ENCODE assay signal across 22 cellular contexts in the genomic region with DNA sequence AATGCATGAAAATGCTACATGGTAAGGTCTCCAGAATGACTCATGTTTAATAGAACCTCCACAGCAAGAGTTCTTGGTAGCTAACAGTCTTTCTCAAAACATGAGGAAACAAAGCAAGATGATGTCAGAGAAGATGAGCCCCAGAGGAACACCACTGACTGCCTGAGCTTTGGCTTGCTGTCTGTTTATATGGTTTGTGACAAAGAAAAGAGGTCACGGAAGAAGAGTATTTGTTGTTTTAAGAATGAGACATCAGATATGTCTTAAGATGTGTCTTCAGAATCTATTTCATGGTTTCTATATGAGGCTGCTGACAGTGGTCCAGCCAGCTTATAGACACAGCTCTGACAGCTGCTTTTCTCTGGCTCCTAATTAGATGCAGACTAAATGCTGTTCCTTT. TPM values are rescaled to one million over a fixed set of nuclear protein-coding genes. Genes with fewer than 3 reads are reported as not detected.
DNase-seq lines count a peak whose midpoint lies in the region; ATAC-seq and TF ChIP-seq lines count a peak whose summit lies in the region.
"Had no signal": no experiment of that assay in that cellular context is flagged by ENCODE, and none has a peak within 500 bp of the region (broad histone marks: within the 10 kb centered on the region; RNA-seq: fewer than 3 reads in every experiment).

No MANE protein-coding gene starts in this region.

- no peaks in the 10 kb centered on the region for H3K36me3 ChIP-seq in testis (ENCODE audit: low read depth, missing control alignments)
- H3K36me3 ChIP-seq: left ventricle myocardium inferior, transverse colon had no signal

- H3K27ac ChIP-seq in testis = no peak overlapping the region
- H3K27ac ChIP-seq: left ventricle myocardium inferior, SK-N-MC, transverse colon had no signal

- H3K27me3 ChIP-seq in testis = no peaks in the 10 kb centered on the region
- H3K27me3 ChIP-seq: transverse colon had no signal

- intact Hi-C loops in testis (cut with DNase I; ENCODE audit: low total_unique reads) = no loop called here

- no peak overlapping the region for H3K4me3 ChIP-seq in choroid plexus epithelial cell (ENCODE audit: low read depth, low read length)
- no peak overlapping the region for H3K4me3 ChIP-seq in testis
- H3K4me3 ChIP-seq: GM12878, left ventricle myocardium inferior, SK-N-MC, transverse colon had no signal

- WGBS in testis, 2 donors = 83 to 95% methylated on average over 1 of the region's 1 CpG

- H3K4me1 ChIP-seq in testis = no peaks in the 10 kb centered on the region

- TF ChIP-seq CTCF in choroid plexus epithelial cell (conservative IDR thresholded peaks at IDR 0.05; ENCODE audit: low read depth, low read length) (no peak), testis (IDR thresholded peaks at IDR 0.05) (no peak)

- DNase-seq in GM03348 (ENCODE audit: low spot score) (peak; percentile 10), M059J (ENCODE audit: low read depth) (peak; percentile 54), choroid plexus epithelial cell (ENCODE audit: low read depth) (peak; percentile 95), renal cortical epithelial cell (ENCODE audit: low read depth) (peak; percentile 21), mesenteric fat pad (ENCODE audit: low spot score) (no peak), testis (no peak)
- DNase-seq: activated naive CD4-positive, alpha-beta T cell treated with anti-CD3 and anti-CD28 coated beads for 36 hours; CD4-positive, alpha-beta memory T cell; DND-41; hippocampal formation; KBM-7; left ventricle myocardium inferior; naive thymus-derived CD4-positive, alpha-beta T cell; NCI-H146; NCI-H446 treated with DMSO at 0.1 percent for 48 hours; stimulated activated CD4-positive, alpha-beta T cell treated with anti-CD3 and anti-CD28 coated beads, Interleukin-2, amount 100 ng/mL, for 24 hours; stimulated activated CD8-positive, alpha-beta memory T cell treated with anti-CD3 and anti-CD28 coated beads, Interleukin-4, amount 100 ng/mL, for 48 hours; transverse colon had no signal

- no peak for ATAC-seq in GM21381 (IDR thresholded peaks at IDR 0.05; ENCODE audit: unreplicated experiment)
- ATAC-seq: GM12878; naive thymus-derived CD4-positive, alpha-beta T cell had no signal

- H3K9me3 ChIP-seq in testis = no peaks in the 10 kb centered on the region
- H3K9me3 ChIP-seq: left ventricle myocardium inferior, transverse colon had no signal

- TF ChIP-seq POLR2A in testis (IDR thresholded peaks at IDR 0.05) = no peak

RNA-seq across cellular contexts. Expression of a gene that starts 18.8 kb away (rescaled TPM):
- not detected in 2 replicates for total RNA-seq in M059J (2014; rRNA removed; shearing (Covaris generic))
- total RNA-seq in renal cortical epithelial cell (12.2 and 91.3 TPM in 2 replicates), mesenteric fat pad (41.0 TPM), testis (10 to 100 TPM; 13.0 to 14.2 TPM)
- polyA plus RNA-seq in testis (ENCODE audit: insufficient read depth, low read depth, low replicate concordance) = 16.4 TPM
- total RNA-seq: chondrocyte, GM12878 had no signal

Comparison
In these comparisons a context has a peak if more than half of its experiments do, and no peak if none do; other contexts are left out.
1. DNase-seq: peak in GM03348 (single experiment), M059J (single experiment), choroid plexus epithelial cell (single experiment) and renal cortical epithelial cell (single experiment); none in mesenteric fat pad (single experiment) and testis (single experiment).
2. RNA of a gene that starts 18.8 kb away (total RNA-seq): 41.0 TPM in mesenteric fat pad (single experiment), 13.0 to 14.2 TPM in testis and 12.2 to 91.3 TPM in renal cortical epithelial cell; not detected in M059J; every median in the first group is over 10 times any median in the second.